In genomic region chr18:14917311-14917710, GRCh38 we compare ENCODE assay signal across 21 cellular contexts.
DNase-seq lines count a peak whose midpoint lies in the region; ATAC-seq, FAIRE-seq and TF ChIP-seq lines count a peak whose summit lies in the region.
"Had no signal": no experiment of that assay in that cellular context is flagged by ENCODE, and none has a peak within 500 bp of the region (broad histone marks: within the 10 kb centered on the region; RNA-seq: fewer than 3 reads in every experiment).

No MANE protein-coding gene starts in this region.

- H2BK120ac ChIP-seq in mesenchymal stem cell (ENCODE audit: low read depth, low read length) = no peak overlapping the region

- H3K14ac ChIP-seq in mesenchymal stem cell (ENCODE audit: low read length in 2 of 2) = no peak overlapping the region

- no peak overlapping the region for H2BK12ac ChIP-seq in mesenchymal stem cell (ENCODE audit: low read length in 2 of 2)

- no peak overlapping the region for H3K4me2 ChIP-seq in mesenchymal stem cell (ENCODE audit: low read length, poor library complexity, severe bottlenecking)
- H3K4me2 ChIP-seq: BLaER1 had no signal

- no peak overlapping the region for H4K91ac ChIP-seq in mesenchymal stem cell (ENCODE audit: low read length)

- no peak for TF ChIP-seq CTCF in VCaP (conservative IDR thresholded peaks at IDR 0.05)
- TF ChIP-seq CTCF in psoas muscle (IDR thresholded peaks at IDR 0.05) = no peak

- intact Hi-C loops in psoas muscle (cut with DNase I) = no loop called here

- H3K4me1 ChIP-seq in mesenchymal stem cell (ENCODE audit: control insufficient read depth, insufficient read depth, low read depth, low read length) (no peaks in the 10 kb centered on the region), psoas muscle (no peaks in the 10 kb centered on the region)
- H3K4me1 ChIP-seq: BLaER1 had no signal

- H3K4me3 ChIP-seq in mesenchymal stem cell (ENCODE audit: insufficient read depth in 1 of 2, low read depth in 1 of 2, low read length in 2 of 2) = no peak overlapping the region
- H3K4me3 ChIP-seq in psoas muscle = no peak overlapping the region
- H3K4me3 ChIP-seq: BLaER1, GM23248 had no signal

- H3K36me3 ChIP-seq in mesenchymal stem cell (ENCODE audit: control insufficient read depth in 1 of 2, insufficient read depth in 2 of 2, low read depth in 1 of 2, low read length in 2 of 2) = no peaks in the 10 kb centered on the region
- H3K36me3 ChIP-seq in psoas muscle (ENCODE audit: insufficient read depth in 1 of 2, low read depth in 1 of 2) = no peaks in the 10 kb centered on the region
- H3K36me3 ChIP-seq: BLaER1 had no signal

- H3K4ac ChIP-seq in mesenchymal stem cell (ENCODE audit: low read depth in 1 of 2, low read length in 2 of 2) = no peak overlapping the region

- DNase-seq in D341Med (ENCODE audit: low spot score) = peak; percentile 9
- DNase-seq in mesenchymal stem cell = no peak
- DNase-seq in urothelium cell line (ENCODE audit: low spot score) = no peak
- DNase-seq in DMS53 treated with DMSO at 0.1 percent for 48 hours (lab: John Stamatoyannopoulos, UW; ENCODE audit: unreplicated experiment) = no peak
- no peak for DNase-seq in SK-N-DZ (ENCODE audit: low spot score)
- no peak for DNase-seq in psoas muscle
- DNase-seq: CD4-positive, CD25-positive, alpha-beta regulatory T cell; DMS53; DND-41; GM23248; H7; HCEC 1CT had no signal

- H2BK5ac ChIP-seq in mesenchymal stem cell (ENCODE audit: low read depth, low read length, poor library complexity, severe bottlenecking) = no peak overlapping the region

- peak overlapping the region; percentile 57 for H2AFZ ChIP-seq in mesenchymal stem cell (ENCODE audit: low read depth, low read length)
- H2AFZ ChIP-seq: GM23248 had no signal

- no peak overlapping the region for H2AK5ac ChIP-seq in mesenchymal stem cell (ENCODE audit: low read length, severe bottlenecking)

- no peak overlapping the region for H4K8ac ChIP-seq in mesenchymal stem cell (ENCODE audit: low read length)

- H3K9me3 ChIP-seq in mesenchymal stem cell (ENCODE audit: control insufficient read depth, low read length) (no peaks in the 10 kb centered on the region), psoas muscle (no peaks in the 10 kb centered on the region)
- H3K9me3 ChIP-seq: BLaER1 had no signal

- no peak for ATAC-seq in psoas muscle
- ATAC-seq: CD8-positive, alpha-beta T cell had no signal

- H2BK15ac ChIP-seq in mesenchymal stem cell (ENCODE audit: low read depth, poor library complexity, severe bottlenecking) = no peak overlapping the region

- no peak overlapping the region for H3K23ac ChIP-seq in mesenchymal stem cell (ENCODE audit: low read length in 2 of 2)

- H3K27me3 ChIP-seq in mesenchymal stem cell (ENCODE audit: control insufficient read depth in 1 of 2, insufficient read depth in 1 of 2, low read length in 2 of 2) = no peaks in the 10 kb centered on the region
- peaks cover 0 to 2% (median 0%) of the 10 kb centered on the region in 3 donors for H3K27me3 ChIP-seq in psoas muscle (ENCODE audit: insufficient read depth in 3 of 3, low read length in 2 of 3)
- H3K27me3 ChIP-seq: BLaER1 had no signal

- FAIRE-seq in urothelium cell line (lab: Jason Lieb, UNC) = peak; percentile 96
- FAIRE-seq: A204.1, G401.6, GM12892, GM19239, H1 had no signal

- H3K9ac ChIP-seq in mesenchymal stem cell (ENCODE audit: low read length) = no peak overlapping the region
- H3K9ac ChIP-seq: BLaER1, GM23248 had no signal

- H3K27ac ChIP-seq in VCaP = peak overlapping the region; percentile 38
- H3K27ac ChIP-seq in mesenchymal stem cell (ENCODE audit: low read length, poor library complexity, severe bottlenecking) = no peak overlapping the region
- H3K27ac ChIP-seq in psoas muscle = no peak overlapping the region
- H3K27ac ChIP-seq: BLaER1, C4-2B, GM23248 had no signal

- 57% methylated on average over 3 of the region's 3 CpGs for WGBS in mesenchymal stem cell
- WGBS in psoas muscle, 3 donors = 64 to 77% (median 73%) methylated on average over 3 of the region's 3 CpGs

- H3K79me1 ChIP-seq in mesenchymal stem cell (replicated peaks; ENCODE audit: low read length, poor library complexity, severe bottlenecking) = no peaks in the 10 kb centered on the region

- no peak overlapping the region for H3K18ac ChIP-seq in mesenchymal stem cell (ENCODE audit: low read depth in 1 of 2, low read length in 2 of 2)
